In genomic region chr5:107477492-107477891, GRCh38 we compare ENCODE assay signal across 20 cellular contexts.
A peak's percentile ranks its signal among the peaks of the same experiment; 100 is the strongest.
DNase-seq lines count a peak whose midpoint lies in the region; ATAC-seq and TF ChIP-seq lines count a peak whose summit lies in the region.
"Had no signal": no experiment of that assay in that cellular context is flagged by ENCODE, and none has a peak within 500 bp of the region (broad histone marks: within the 10 kb centered on the region; RNA-seq: fewer than 3 reads in every experiment).

No MANE protein-coding gene starts in this region.

- in situ Hi-C loops in Panc1 (cut with HindIII; ENCODE audit: low pct_unique_long_range_greater_than_20kb, low sequenced_read_pairs) = no loop called here

- DNase-seq in DMS53 (lab: John Stamatoyannopoulos, UW) (peak; percentile 35), DMS53 treated with DMSO at 0.1 percent for 48 hours (lab: John Stamatoyannopoulos, UW; ENCODE audit: unreplicated experiment) (no peak), Panc1 (ENCODE audit: low read depth, low spot score) (no peak), HuH-7 (ENCODE audit: low spot score) (no peak), esophagus muscularis mucosa (ENCODE audit: extremely low spot score) (no peak)
- DNase-seq in stimulated activated effector memory CD8-positive, alpha-beta T cell treated with anti-CD3 and anti-CD28 coated beads, Interleukin-12 subunit alpha, Interleukin-12 subunit beta, amount 100 ng/mL, for 72 hours (ENCODE audit: low spot score in 2 of 2) = no peak
- no peak for DNase-seq in activated CD4-positive, alpha-beta T cell treated with anti-CD3 and anti-CD28 coated beads, Interleukin-2, amount 50 U/mL, for 1 hour
- DNase-seq: lower lobe of right lung; naive B cell; NCI-H82; sigmoid colon; stimulated activated naive CD8-positive, alpha-beta T cell treated with anti-CD3 and anti-CD28 coated beads, Interleukin-15, Interleukin-2, amounts not matched to agents 100 U/mL and 50 U/mL, for 24 hours had no signal

- TF ChIP-seq EP300 in esophagus muscularis mucosa (IDR thresholded peaks at IDR 0.05) = no peak

- no peak for TF ChIP-seq CTCF in Panc1 (IDR thresholded peaks at IDR 0.05)
- no peak for TF ChIP-seq CTCF in esophagus muscularis mucosa (IDR thresholded peaks at IDR 0.05)

- H3K27ac Mint-ChIP-seq in stimulated activated effector memory CD8-positive, alpha-beta T cell treated with anti-CD3 and anti-CD28 coated beads, Interleukin-12 subunit alpha, Interleukin-12 subunit beta, amount 100 ng/mL, for 72 hours = peak overlapping the region; percentile 91
- H3K27ac Mint-ChIP-seq: activated naive CD8-positive, alpha-beta T cell; activated T-helper 1 cell treated with anti-CD3 and anti-CD28 coated beads, Interleukin-12 subunit alpha, Interleukin-12 subunit beta, Interleukin-2, Interleukin-4 antibody, amounts not matched to agents 30 ng/mL and 10 ng/mL and 1 ng/mL, durations not matched to agents 14 hours and 24 hours and 36 hours; dendritic cell treated with granulocyte-macrophage colony-stimulating factor and Interleukin-4, amounts not matched to agents 40 ng/mL and 50 ng/mL, for 4 days; naive B cell had no signal

- H3K27me3 ChIP-seq in Panc1 (ENCODE audit: control insufficient read depth, insufficient read depth, low read length) = no peaks in the 10 kb centered on the region
- H3K27me3 ChIP-seq in iPS-18a (ENCODE audit: control insufficient read depth, insufficient read depth, low read length) = no peaks in the 10 kb centered on the region
- H3K27me3 ChIP-seq in esophagus muscularis mucosa = no peaks in the 10 kb centered on the region
- H3K27me3 ChIP-seq: BLaER1, gastroesophageal sphincter, sigmoid colon had no signal

- ATAC-seq in Panc1 = no peak
- no peak for ATAC-seq in stimulated activated effector memory CD8-positive, alpha-beta T cell treated with anti-CD3 and anti-CD28 coated beads, Interleukin-12 subunit alpha, Interleukin-12 subunit beta, amount 100 ng/mL, for 72 hours

- H3K36me3 ChIP-seq in Panc1 (ENCODE audit: control insufficient read depth, insufficient read depth, low read length) (no peaks in the 10 kb centered on the region), iPS-18a (ENCODE audit: control insufficient read depth, low read depth, low read length) (no peaks in the 10 kb centered on the region), esophagus muscularis mucosa (no peaks in the 10 kb centered on the region)
- H3K36me3 ChIP-seq: BLaER1, gastroesophageal sphincter, lower lobe of right lung, sigmoid colon had no signal

- intact Hi-C loops in Panc1 (cut with micrococcal nuclease; ENCODE audit: unreplicated experiment) (loop anchor here (10.0 kb wide), 1 partner anchor 187 kb away; no protein-coding TSS in a partner anchor), esophagus muscularis mucosa (cut with DNase I) (no loop called here)

- H3K27ac ChIP-seq in Panc1 (ENCODE audit: low read length) (peak overlapping the region; percentile 40; the same call in 1 of the 2 replicates), iPS-18a (ENCODE audit: low read length) (no peak overlapping the region), esophagus muscularis mucosa (replicated peaks in 1 of 4) (no peak overlapping the region)
- H3K27ac ChIP-seq: 22Rv1, BLaER1, gastroesophageal sphincter, lower lobe of right lung, parathyroid adenoma, sigmoid colon had no signal

- CTCF ChIA-PET in Panc1 (lab: Charles Lee) = interaction anchor here (0.9 kb wide), 1 partner anchor 147 kb away, joined by 3 read pairs; no protein-coding TSS in a partner anchor

- H3K9me3 Mint-ChIP-seq in stimulated activated effector memory CD8-positive, alpha-beta T cell treated with anti-CD3 and anti-CD28 coated beads, Interleukin-12 subunit alpha, Interleukin-12 subunit beta, amount 100 ng/mL, for 72 hours = no peaks in the 10 kb centered on the region
- H3K9me3 Mint-ChIP-seq: activated T-helper 1 cell treated with anti-CD3 and anti-CD28 coated beads, Interleukin-12 subunit alpha, Interleukin-12 subunit beta, Interleukin-2, Interleukin-4 antibody, amounts not matched to agents 30 ng/mL and 10 ng/mL and 1 ng/mL, durations not matched to agents 14 hours and 24 hours and 36 hours; dendritic cell treated with granulocyte-macrophage colony-stimulating factor and Interleukin-4, amounts not matched to agents 40 ng/mL and 50 ng/mL, for 4 days; naive B cell had no signal

- BruUV-seq in Panc1 (replicated peaks; lab: Mats Ljungman, UMichigan) = no TSS peak

- POLR2A ChIA-PET in Panc1 (lab: Charles Lee) = no interaction called here

- peaks cover 32% of the 10 kb centered on the region for H3K4me1 Mint-ChIP-seq in stimulated activated effector memory CD8-positive, alpha-beta T cell treated with anti-CD3 and anti-CD28 coated beads, Interleukin-12 subunit alpha, Interleukin-12 subunit beta, amount 100 ng/mL, for 72 hours
- H3K4me1 Mint-ChIP-seq: naive B cell had no signal

- H3K9me3 ChIP-seq in Panc1 (ENCODE audit: control insufficient read depth, insufficient read depth, low read depth, low read length) (no peaks in the 10 kb centered on the region), iPS-18a (ENCODE audit: control insufficient read depth, low read depth, low read length) (no peaks in the 10 kb centered on the region), esophagus muscularis mucosa (no peaks in the 10 kb centered on the region)
- H3K9me3 ChIP-seq: BLaER1, gastroesophageal sphincter, lower lobe of right lung, sigmoid colon had no signal

- H3K4me3 ChIP-seq in Panc1 (ENCODE audit: low read depth in 2 of 2, low read length in 2 of 2) (no peak overlapping the region), iPS-18a (ENCODE audit: low read length) (no peak overlapping the region), esophagus muscularis mucosa (no peak overlapping the region)
- H3K4me3 ChIP-seq: BLaER1, gastroesophageal sphincter, lower lobe of right lung, sigmoid colon had no signal

- H3K36me3 Mint-ChIP-seq in stimulated activated effector memory CD8-positive, alpha-beta T cell treated with anti-CD3 and anti-CD28 coated beads, Interleukin-12 subunit alpha, Interleukin-12 subunit beta, amount 100 ng/mL, for 72 hours = peaks cover 4% of the 10 kb centered on the region
- H3K36me3 Mint-ChIP-seq: activated naive CD8-positive, alpha-beta T cell; naive B cell had no signal

- no peak for TF ChIP-seq POLR2A in esophagus muscularis mucosa (IDR thresholded peaks at IDR 0.05; ENCODE audit: low read depth)

- peaks cover 31% of the 10 kb centered on the region for H3K4me1 ChIP-seq in Panc1 (ENCODE audit: control insufficient read depth, insufficient read depth, low read length)
- H3K4me1 ChIP-seq in iPS-18a (ENCODE audit: control insufficient read depth, low read depth, low read length) = peaks cover 45% of the 10 kb centered on the region
- no peaks in the 10 kb centered on the region for H3K4me1 ChIP-seq in esophagus muscularis mucosa
- H3K4me1 ChIP-seq: BLaER1, gastroesophageal sphincter, sigmoid colon had no signal

- peak overlapping the region; percentile 35 for H3K4me3 Mint-ChIP-seq in stimulated activated effector memory CD8-positive, alpha-beta T cell treated with anti-CD3 and anti-CD28 coated beads, Interleukin-12 subunit alpha, Interleukin-12 subunit beta, amount 100 ng/mL, for 72 hours
- H3K4me3 Mint-ChIP-seq: activated naive CD8-positive, alpha-beta T cell; activated T-helper 1 cell treated with anti-CD3 and anti-CD28 coated beads, Interleukin-12 subunit alpha, Interleukin-12 subunit beta, Interleukin-2, Interleukin-4 antibody, amounts not matched to agents 30 ng/mL and 10 ng/mL and 1 ng/mL, durations not matched to agents 14 hours and 24 hours and 36 hours; dendritic cell treated with granulocyte-macrophage colony-stimulating factor and Interleukin-4, amounts not matched to agents 40 ng/mL and 50 ng/mL, for 4 days; naive B cell had no signal

- peak overlapping the region; percentile 34 for H3K9ac ChIP-seq in iPS-18a (ENCODE audit: low read length)
- H3K9ac ChIP-seq: BLaER1, parathyroid adenoma had no signal
